Comparison of ENCODE assay signal across 8 cellular contexts in genomic region chr3:151384741-151385174, GRCh38. TPM values are rescaled to one million over a fixed set of nuclear protein-coding genes. Genes with fewer than 3 reads are reported as not detected.
A peak's percentile ranks its signal among the peaks of the same experiment; 100 is the strongest.
DNase-seq lines count a peak whose midpoint lies in the region; ATAC-seq lines count a peak whose summit lies in the region.

TSS of gene P2RY12 (minus strand) at chr3:151384753. CDS start at chr3:151338845, 45,908 bp downstream.

- peak within 1 kb of the TSS; percentile 68 to 92 (median 76) for H3K4me3 Mint-ChIP-seq in naive B cell
- H3K4me3 Mint-ChIP-seq in naive thymus-derived CD8-positive, alpha-beta T cell, result peak within 1 kb of the TSS in 4 of 10 donors; percentile 0 to 56 (median 28)

- peak; percentile 95 for DNase-seq in SIG-M5 treated with dmso at 0.1 percent for 504 hours (lab: John Stamatoyannopoulos, UW; ENCODE audit: unreplicated experiment)
- DNase-seq in naive B cell, result peak; percentile 40
- no peak for DNase-seq in activated effector memory CD4-positive, alpha-beta T cell treated with anti-CD3 and anti-CD28 coated beads, Interleukin-2, amount 50 U/mL, for 16 hours
- no peak for DNase-seq in dermis blood vessel endothelial cell
- no peak for DNase-seq in naive thymus-derived CD8-positive, alpha-beta T cell
- no peak for DNase-seq in activated naive CD4-positive, alpha-beta T cell treated with anti-CD3 and anti-CD28 coated beads, Interleukin-2, amount 50 U/mL, for 72 hours (ENCODE audit: low spot score in 2 of 2)

- H3K36me3 Mint-ChIP-seq in naive B cell, result no peaks in the 10 kb centered on the region
- H3K36me3 Mint-ChIP-seq in naive thymus-derived CD8-positive, alpha-beta T cell, result no peaks in the 10 kb centered on the region
- H3K36me3 Mint-ChIP-seq in activated naive CD4-positive, alpha-beta T cell treated with anti-CD3 and anti-CD28 coated beads, Interleukin-2, amount 50 U/mL, for 72 hours, result no peaks in the 10 kb centered on the region

- H3K9me3 Mint-ChIP-seq in naive B cell, result no peaks in the 10 kb centered on the region
- H3K9me3 Mint-ChIP-seq in naive thymus-derived CD8-positive, alpha-beta T cell, result no peaks in the 10 kb centered on the region
- H3K9me3 Mint-ChIP-seq in activated naive CD4-positive, alpha-beta T cell treated with anti-CD3 and anti-CD28 coated beads, Interleukin-2, amount 50 U/mL, for 72 hours, result no peaks in the 10 kb centered on the region

- peak; percentile 45 for ATAC-seq in GM18499 (IDR thresholded peaks at IDR 0.05; ENCODE audit: insufficient read depth, unreplicated experiment)
- peak; percentile 45 for ATAC-seq in HG02623 (IDR thresholded peaks at IDR 0.05; ENCODE audit: unreplicated experiment)
- ATAC-seq in naive B cell (ENCODE audit: low read depth in 2 of 2), result peak; percentile 65
- no peak for ATAC-seq in naive thymus-derived CD8-positive, alpha-beta T cell
- no peak for ATAC-seq in activated naive CD4-positive, alpha-beta T cell treated with anti-CD3 and anti-CD28 coated beads, Interleukin-2, amount 50 U/mL, for 72 hours

- POLR2A ChIA-PET in naive thymus-derived CD8-positive, alpha-beta T cell (lab: Charles Lee), result no interaction called here

- peaks cover 49 to 77% (median 57%) of the 10 kb centered on the region in 3 donors for H3K4me1 Mint-ChIP-seq in naive B cell
- H3K4me1 Mint-ChIP-seq in naive thymus-derived CD8-positive, alpha-beta T cell, result peaks cover 0 to 40% (median 5%) of the 10 kb centered on the region in 4 donors

- no peaks in the 10 kb centered on the region for H3K27me3 Mint-ChIP-seq in naive B cell
- no peaks in the 10 kb centered on the region for H3K27me3 Mint-ChIP-seq in naive thymus-derived CD8-positive, alpha-beta T cell

- H3K27ac Mint-ChIP-seq in naive B cell, result peak within 1 kb of the TSS; percentile 78 to 97 (median 94)
- peak within 1 kb of the TSS in 3 of 10 donors; percentile 36 to 43 (median 37) for H3K27ac Mint-ChIP-seq in naive thymus-derived CD8-positive, alpha-beta T cell
- no peak within 1 kb of the TSS for H3K27ac Mint-ChIP-seq in activated naive CD4-positive, alpha-beta T cell treated with anti-CD3 and anti-CD28 coated beads, Interleukin-2, amount 50 U/mL, for 72 hours

RNA-seq across cellular contexts. Expression of gene P2RY12, which starts in this region (rescaled TPM):
- polyA plus RNA-seq in naive B cell (ENCODE audit: low read depth in 6 of 6), result 1 to 10 TPM in 2 of 6 donors, under 1 TPM in 3, not detected in 1; 0.57 to 1.1 (median 0.91) TPM
- not detected in 2 replicates for total RNA-seq in dermis blood vessel endothelial cell
- not detected for total RNA-seq in naive thymus-derived CD8-positive, alpha-beta T cell
- polyA plus RNA-seq in naive thymus-derived CD8-positive, alpha-beta T cell, result not detected
- total RNA-seq in activated naive CD4-positive, alpha-beta T cell treated with anti-CD3 and anti-CD28 coated beads, Interleukin-2, amount 50 U/mL, for 72 hours, result not detected

Comparison
In these comparisons a context has a peak if more than half of its experiments do, and no peak if none do; other contexts are left out.
1. ATAC-seq: peak in GM18499 (single experiment), HG02623 (single experiment) and naive B cell (2 of 2); none in naive thymus-derived CD8-positive, alpha-beta T cell (0 of 2) and activated naive CD4-positive, alpha-beta T cell treated with anti-CD3 and anti-CD28 coated beads, Interleukin-2, amount 50 U/mL, for 72 hours (0 of 2).
2. DNase-seq: peak in SIG-M5 treated with dmso at 0.1 percent for 504 hours (single experiment) and naive B cell (single experiment); none in activated effector memory CD4-positive, alpha-beta T cell treated with anti-CD3 and anti-CD28 coated beads, Interleukin-2, amount 50 U/mL, for 16 hours (single experiment), dermis blood vessel endothelial cell (single experiment), naive thymus-derived CD8-positive, alpha-beta T cell (0 of 10) and activated naive CD4-positive, alpha-beta T cell treated with anti-CD3 and anti-CD28 coated beads, Interleukin-2, amount 50 U/mL, for 72 hours (0 of 2).
3. H3K27ac Mint-ChIP-seq: peak in naive B cell (6 of 6); none in activated naive CD4-positive, alpha-beta T cell treated with anti-CD3 and anti-CD28 coated beads, Interleukin-2, amount 50 U/mL, for 72 hours (0 of 2).